In genomic region chr3:193347507-193348501, GRCh38 we compare ENCODE assay signal across 10 cellular contexts. TPM values are rescaled to one million over a fixed set of nuclear protein-coding genes. Genes with fewer than 3 reads are reported as not detected.
DNase-seq lines count a peak whose midpoint lies in the region; ATAC-seq and TF ChIP-seq lines count a peak whose summit lies in the region.
"Had no signal": no experiment of that assay in that cellular context is flagged by ENCODE, and none has a peak within 500 bp of the region (broad histone marks: within the 10 kb centered on the region; RNA-seq: fewer than 3 reads in every experiment).

No MANE protein-coding gene starts in this region.

- TF ChIP-seq POLR2A in gastroesophageal sphincter (IDR thresholded peaks at IDR 0.05) = no peak

- no peak overlapping the region for H3K4ac ChIP-seq in mesendoderm (ENCODE audit: low read depth, low read length)

- H3K56ac ChIP-seq in mesendoderm (ENCODE audit: low read length) = no peak overlapping the region

- no peak for TF ChIP-seq CTCF in gastroesophageal sphincter (IDR thresholded peaks at IDR 0.05)

- no peak overlapping the region for H3K4me2 ChIP-seq in mesendoderm (ENCODE audit: low read length)

- H4K5ac ChIP-seq in mesendoderm (ENCODE audit: low read length) = no peak overlapping the region

- no peaks in the 10 kb centered on the region for H3K79me1 ChIP-seq in mesendoderm (ENCODE audit: low read length)

- no peaks in the 10 kb centered on the region for H3K79me2 ChIP-seq in mesendoderm (ENCODE audit: control insufficient read depth, insufficient read depth, low read length)

- whole genome bisulfite sequencing in mesendoderm (ENCODE audit: extremely low coverage, insufficient coverage, low lambda C conversion rate) = no CpG with 5 or more reads among the region's 11 CpGs
- 27 to 63% methylated on average over 9 to 11 of the region's 11 CpGs for WGBS in gastroesophageal sphincter (ENCODE audit: low coverage in 1 of 2), 2 donors

- H2BK5ac ChIP-seq in mesendoderm (ENCODE audit: low read length) = no peak overlapping the region

- H3K27me3 ChIP-seq in mesendoderm (ENCODE audit: insufficient read depth, low read length, poor library complexity) (no peaks in the 10 kb centered on the region), gastroesophageal sphincter (no peaks in the 10 kb centered on the region)

- H3K4me3 ChIP-seq in mesendoderm (ENCODE audit: low read length) (no peak overlapping the region), gastroesophageal sphincter (no peak overlapping the region)

- H4K8ac ChIP-seq in mesendoderm (ENCODE audit: low read depth, low read length) = no peak overlapping the region

- no peak overlapping the region for H2BK15ac ChIP-seq in mesendoderm (replicated peaks; ENCODE audit: low read depth)

- no peak overlapping the region for H3K23ac ChIP-seq in mesendoderm (ENCODE audit: low read length)

- H2BK120ac ChIP-seq in mesendoderm (ENCODE audit: low read depth, low read length) = no peak overlapping the region

- no peak overlapping the region for H2AK5ac ChIP-seq in mesendoderm (ENCODE audit: low read length)

- ATAC-seq in GM19351 (IDR thresholded peaks at IDR 0.05; ENCODE audit: unreplicated experiment) (peak; percentile 86), HG03520 (IDR thresholded peaks at IDR 0.05; ENCODE audit: unreplicated experiment) (peak; percentile 93), gastroesophageal sphincter (no peak)

- no peaks in the 10 kb centered on the region for H3K9me3 ChIP-seq in gastroesophageal sphincter

- DNase-seq in NCI-H69 (lab: John Stamatoyannopoulos, UW) (peak; percentile 33), mesendoderm (peak; percentile 64), C1 segment of cervical spinal cord (lab: John Stamatoyannopoulos, UW) (no peak), RKO (ENCODE audit: low spot score) (no peak)
- DNase-seq in activated T-cell treated with anti-CD3 and anti-CD28 coated beads, Interleukin-2, amount 50 U/mL, for 1 hour = no peak
- DNase-seq: DND-41 had no signal

- H3K36me3 ChIP-seq in mesendoderm (ENCODE audit: control insufficient read depth, insufficient read depth, low read length) (no peaks in the 10 kb centered on the region), gastroesophageal sphincter (no peaks in the 10 kb centered on the region)

- TF ChIP-seq EP300 in gastroesophageal sphincter (IDR thresholded peaks at IDR 0.05) = no peak

- H3K4me1 ChIP-seq in mesendoderm (ENCODE audit: control insufficient read depth, low read depth, low read length) (peaks cover 3% of the 10 kb centered on the region), gastroesophageal sphincter (no peaks in the 10 kb centered on the region)

- no peak overlapping the region for H3K9ac ChIP-seq in mesendoderm (ENCODE audit: low read length)

- H3K27ac ChIP-seq in mesendoderm (ENCODE audit: low read depth, low read length) (no peak overlapping the region), gastroesophageal sphincter (no peak overlapping the region)

- H3K18ac ChIP-seq in mesendoderm (ENCODE audit: low read length) = no peak overlapping the region

RNA-seq across cellular contexts. Expression of gene ATP13A5, which starts 30.7 kb away (rescaled TPM):
- not detected for polyA plus RNA-seq in mesendoderm (2013, experiment 1 of 2)
- polyA plus RNA-seq in mesendoderm (2013, experiment 2 of 2) = not detected
- 1 to 10 TPM in 1 of 4 donors, not detected in 3; 1.4 TPM for total RNA-seq in gastroesophageal sphincter
- total RNA-seq: osteoblast had no signal

Comparison
In these comparisons a context has a peak if more than half of its experiments do, and no peak if none do; other contexts are left out.
1. DNase-seq: peak in NCI-H69 (single experiment) and mesendoderm (single experiment); none in C1 segment of cervical spinal cord (0 of 14), RKO (single experiment) and activated T-cell treated with anti-CD3 and anti-CD28 coated beads, Interleukin-2, amount 50 U/mL, for 1 hour (single experiment).